8 cellular contexts compared by ENCODE assay signal in genomic region chrX:18426004-18426320, GRCh38. TPM values are rescaled to one million over a fixed set of nuclear protein-coding genes. Genes with fewer than 3 reads are reported as not detected.
DNase-seq lines count a peak whose midpoint lies in the region; ATAC-seq and TF ChIP-seq lines count a peak whose summit lies in the region.

No MANE protein-coding gene starts in this region.

- no peaks in the 10 kb centered on the region for H3K36me3 ChIP-seq in CD8-positive, alpha-beta T cell (ENCODE audit: insufficient read depth, low read length)
- H3K36me3 ChIP-seq in breast epithelium (no peaks in the 10 kb centered on the region), mesodermal cell (ENCODE audit: control insufficient read depth, insufficient read depth, low read length) (no peaks in the 10 kb centered on the region)

- peak overlapping the region; percentile 73 for H3K27ac ChIP-seq in CD8-positive, alpha-beta T cell (ENCODE audit: low read depth, low read length)
- H3K27ac ChIP-seq in breast epithelium = peak overlapping the region; percentile 79 to 86
- H3K27ac ChIP-seq in mesodermal cell (ENCODE audit: low read depth, low read length, severe bottlenecking) = no peak overlapping the region

- TF ChIP-seq CTCF in CD8-positive, alpha-beta T cell (IDR thresholded peaks at IDR 0.05) = no peak
- TF ChIP-seq CTCF in breast epithelium (IDR thresholded peaks at IDR 0.05) = no peak

- no peak for TF ChIP-seq POLR2A in breast epithelium (IDR thresholded peaks at IDR 0.05)

- WGBS in mesodermal cell (ENCODE audit: insufficient coverage in 2 of 2), 2 experiments = 0% methylated on average over 10 of the region's 40 CpGs; no CpG with 5 or more reads in 1 of the 2 experiments

- POLR2A ChIA-PET in CD8-positive, alpha-beta T cell (lab: Charles Lee) = interaction anchor here (1.1 kb wide), 1 partner anchor 250 kb away, joined by 3 read pairs; no protein-coding TSS in a partner anchor

- no peaks in the 10 kb centered on the region for H3K36me3 Mint-ChIP-seq in CD8-positive, alpha-beta T cell

- intact Hi-C loops in CD8-positive, alpha-beta T cell (cut with DNase I, micrococcal nuclease) = loop anchor here (2.0 to 10.0 kb wide), 5 partner anchors 71 to 1639 kb away; partner anchors contain the start of genes SCML2 (in 1 of the 2) and TXLNG (in 1 of the 2)
- intact Hi-C loops in breast epithelium (cut with DNase I; ENCODE audit: low total_unique reads) = no loop called here

- peak overlapping the region; percentile 91 for H3K4me3 Mint-ChIP-seq in CD8-positive, alpha-beta T cell

- DNase-seq in CD8-positive, alpha-beta T cell = no peak
- DNase-seq in breast epithelium (ENCODE audit: low spot score in 2 of 2) = no peak

- H3K27ac Mint-ChIP-seq in CD8-positive, alpha-beta T cell = peak overlapping the region; percentile 81

- H3K4me1 Mint-ChIP-seq in CD8-positive, alpha-beta T cell (ENCODE audit: low read depth) = peaks cover 10% of the 10 kb centered on the region

- no peaks in the 10 kb centered on the region for H3K27me3 ChIP-seq in CD8-positive, alpha-beta T cell (ENCODE audit: insufficient read depth, low read length)
- H3K27me3 ChIP-seq in breast epithelium = peaks cover 0 to 44% of the 10 kb centered on the region in 2 donors

- CTCF ChIA-PET in CD8-positive, alpha-beta T cell (lab: Charles Lee) = interaction anchor here (1.1 kb wide), 1 partner anchor 48 kb away, joined by 4 read pairs; no protein-coding TSS in a partner anchor

- ATAC-seq in CD8-positive, alpha-beta T cell = no peak
- peak; percentile 4 for ATAC-seq in HG03565 (IDR thresholded peaks at IDR 0.05; ENCODE audit: unreplicated experiment)
- no peak for ATAC-seq in HG02870 (IDR thresholded peaks at IDR 0.05; ENCODE audit: unreplicated experiment)
- no peak for ATAC-seq in HG03342 (IDR thresholded peaks at IDR 0.05; ENCODE audit: unreplicated experiment)
- no peak for ATAC-seq in HG03097 (IDR thresholded peaks at IDR 0.05; ENCODE audit: low FRiP score, unreplicated experiment)
- no peak for ATAC-seq in GM19452 (IDR thresholded peaks at IDR 0.05; ENCODE audit: unreplicated experiment)

- H3K9me3 ChIP-seq in CD8-positive, alpha-beta T cell (ENCODE audit: low read length) = no peaks in the 10 kb centered on the region
- H3K9me3 ChIP-seq in breast epithelium = no peaks in the 10 kb centered on the region
- H3K9me3 ChIP-seq in mesodermal cell (ENCODE audit: control insufficient read depth, low read length) = no peaks in the 10 kb centered on the region

- no peaks in the 10 kb centered on the region for H3K4me1 ChIP-seq in CD8-positive, alpha-beta T cell (ENCODE audit: insufficient read depth, low read length)
- no peaks in the 10 kb centered on the region for H3K4me1 ChIP-seq in breast epithelium
- H3K4me1 ChIP-seq in mesodermal cell (ENCODE audit: control insufficient read depth, insufficient read depth, low read length, poor library complexity, severe bottlenecking) = no peaks in the 10 kb centered on the region

- H3K4me3 ChIP-seq in CD8-positive, alpha-beta T cell (ENCODE audit: low read depth, low read length) = peak overlapping the region; percentile 67
- H3K4me3 ChIP-seq in breast epithelium (peak overlapping the region; percentile 69 to 82 (median 78)), mesodermal cell (ENCODE audit: extremely low read depth, insufficient read depth, low read length, poor library complexity, severe bottlenecking) (peak overlapping the region; percentile 59)

- no peaks in the 10 kb centered on the region for H3K9me3 Mint-ChIP-seq in CD8-positive, alpha-beta T cell

- H3K27me3 Mint-ChIP-seq in CD8-positive, alpha-beta T cell (ENCODE audit: low read depth) = no peaks in the 10 kb centered on the region

RNA-seq across cellular contexts. Expression of gene CDKL5, which starts 0.6 kb away (rescaled TPM):
- total RNA-seq in CD8-positive, alpha-beta T cell = 1 to 10 TPM in 1 of 2 experiments, under 1 TPM in 1; 0.78 to 2.5 TPM
- 10 to 100 TPM in 1 of 3 donors, 1 to 10 TPM in 2; 5.3 to 14.3 (median 6.9) TPM for total RNA-seq in breast epithelium
- 4.9 TPM for polyA plus RNA-seq in mesodermal cell (2013, experiment 1 of 2)
- polyA plus RNA-seq in mesodermal cell (2013, experiment 2 of 2) = 4.5 TPM
